ENCODE assay signal across 13 cellular contexts in genomic region chr7:139457153-139457946, GRCh38. TPM values are rescaled to one million over a fixed set of nuclear protein-coding genes. Genes with fewer than 3 reads are reported as not detected.
DNase-seq lines count a peak whose midpoint lies in the region; ATAC-seq, FAIRE-seq and TF ChIP-seq lines count a peak whose summit lies in the region.
"Had no signal": no experiment of that assay in that cellular context is flagged by ENCODE, and none has a peak within 500 bp of the region (broad histone marks: within the 10 kb centered on the region; RNA-seq: fewer than 3 reads in every experiment).

No MANE protein-coding gene starts in this region.

- TF ChIP-seq CTCF in bronchial epithelial cell (IDR thresholded peaks at IDR 0.05; ENCODE audit: insufficient read depth, low read length, severe bottlenecking) (no peak), mesothelial cell of epicardium (IDR thresholded peaks at IDR 0.05; ENCODE audit: unreplicated experiment) (no peak)
- no peak for TF ChIP-seq CTCF in CD8-positive, alpha-beta T cell (IDR thresholded peaks at IDR 0.05)

- no peaks in the 10 kb centered on the region for H3K9me3 Mint-ChIP-seq in CD8-positive, alpha-beta memory T cell
- H3K9me3 Mint-ChIP-seq in mesothelial cell of epicardium (no peaks in the 10 kb centered on the region), immature natural killer cell (no peaks in the 10 kb centered on the region)
- peaks cover under 1% of the 10 kb centered on the region for H3K9me3 Mint-ChIP-seq in CD8-positive, alpha-beta T cell

- H3K9me3 ChIP-seq in CD8-positive, alpha-beta memory T cell (ENCODE audit: low read length) = no peaks in the 10 kb centered on the region
- no peaks in the 10 kb centered on the region for H3K9me3 ChIP-seq in CD8-positive, alpha-beta T cell (ENCODE audit: low read length)
- H3K9me3 ChIP-seq: tibial nerve had no signal

- no peak overlapping the region for H3K27ac Mint-ChIP-seq in CD8-positive, alpha-beta memory T cell
- H3K27ac Mint-ChIP-seq in mesothelial cell of epicardium (peak overlapping the region; percentile 75), immature natural killer cell (no peak overlapping the region)
- no peak overlapping the region for H3K27ac Mint-ChIP-seq in CD8-positive, alpha-beta T cell
- H3K27ac Mint-ChIP-seq: activated CD8-positive, alpha-beta T cell treated with anti-CD3 and anti-CD28 coated beads, Interleukin-2, amount 10 ng/mL, durations not matched to agents 7 days and 5 days had no signal

- H3K4me3 ChIP-seq in CD8-positive, alpha-beta memory T cell (ENCODE audit: low read length) = no peak overlapping the region
- H3K4me3 ChIP-seq in bronchial epithelial cell (ENCODE audit: low read depth, low read length) = no peak overlapping the region
- no peak overlapping the region for H3K4me3 ChIP-seq in CD8-positive, alpha-beta T cell (ENCODE audit: low read depth, low read length)
- H3K4me3 ChIP-seq: tibial nerve had no signal

- H3K36me3 Mint-ChIP-seq in CD8-positive, alpha-beta memory T cell = no peaks in the 10 kb centered on the region
- H3K36me3 Mint-ChIP-seq in mesothelial cell of epicardium (no peaks in the 10 kb centered on the region), immature natural killer cell (no peaks in the 10 kb centered on the region)
- no peaks in the 10 kb centered on the region for H3K36me3 Mint-ChIP-seq in CD8-positive, alpha-beta T cell

- no peak for ATAC-seq in CD8-positive, alpha-beta T cell
- ATAC-seq: activated CD8-positive, alpha-beta T cell treated with anti-CD3 and anti-CD28 coated beads, Interleukin-2, amount 10 ng/mL, durations not matched to agents 7 days and 5 days had no signal

- peaks cover 6 to 8% of the 10 kb centered on the region in 2 donors for H3K27me3 Mint-ChIP-seq in CD8-positive, alpha-beta memory T cell
- no peaks in the 10 kb centered on the region for H3K27me3 Mint-ChIP-seq in mesothelial cell of epicardium (ENCODE audit: low read depth)
- H3K27me3 Mint-ChIP-seq in immature natural killer cell (ENCODE audit: low read depth in 3 of 3) = peaks cover under 1 to 4% (median 4%) of the 10 kb centered on the region in 3 donors
- H3K27me3 Mint-ChIP-seq in CD8-positive, alpha-beta T cell (ENCODE audit: low read depth) = no peaks in the 10 kb centered on the region

- no peaks in the 10 kb centered on the region for H3K36me3 ChIP-seq in CD8-positive, alpha-beta memory T cell (ENCODE audit: insufficient read depth, low read length)
- H3K36me3 ChIP-seq in bronchial epithelial cell (ENCODE audit: control insufficient read depth, insufficient read depth, low read length) = no peaks in the 10 kb centered on the region
- H3K36me3 ChIP-seq in CD8-positive, alpha-beta T cell (ENCODE audit: insufficient read depth, low read length) = no peaks in the 10 kb centered on the region
- H3K36me3 ChIP-seq: tibial nerve had no signal

- no peak for FAIRE-seq in bronchial epithelial cell (lab: Jason Lieb, UNC)

- no peaks in the 10 kb centered on the region for H3K27me3 ChIP-seq in CD8-positive, alpha-beta memory T cell (ENCODE audit: insufficient read depth, low read length, poor library complexity, severe bottlenecking)
- no peaks in the 10 kb centered on the region for H3K27me3 ChIP-seq in bronchial epithelial cell (ENCODE audit: control insufficient read depth, insufficient read depth, low read length)
- no peaks in the 10 kb centered on the region for H3K27me3 ChIP-seq in CD8-positive, alpha-beta T cell (ENCODE audit: insufficient read depth, low read length)
- H3K27me3 ChIP-seq: tibial nerve had no signal

- no peaks in the 10 kb centered on the region for H3K4me1 Mint-ChIP-seq in CD8-positive, alpha-beta memory T cell
- H3K4me1 Mint-ChIP-seq in mesothelial cell of epicardium (peaks cover 33% of the 10 kb centered on the region), immature natural killer cell (no peaks in the 10 kb centered on the region)
- H3K4me1 Mint-ChIP-seq in CD8-positive, alpha-beta T cell (ENCODE audit: low read depth) = no peaks in the 10 kb centered on the region

- H3K4me3 Mint-ChIP-seq in CD8-positive, alpha-beta memory T cell = no peak overlapping the region
- H3K4me3 Mint-ChIP-seq in mesothelial cell of epicardium (no peak overlapping the region), immature natural killer cell (no peak overlapping the region)
- no peak overlapping the region for H3K4me3 Mint-ChIP-seq in CD8-positive, alpha-beta T cell
- H3K4me3 Mint-ChIP-seq: activated CD8-positive, alpha-beta T cell treated with anti-CD3 and anti-CD28 coated beads, Interleukin-2, amount 10 ng/mL, durations not matched to agents 7 days and 5 days had no signal

- H3K27ac ChIP-seq in CD8-positive, alpha-beta memory T cell (ENCODE audit: low read depth, low read length) = peak overlapping the region; percentile 18
- no peak overlapping the region for H3K27ac ChIP-seq in CD8-positive, alpha-beta T cell (ENCODE audit: low read depth, low read length)

- no peak for DNase-seq in CD8-positive, alpha-beta memory T cell
- DNase-seq in HPDE6-E6E7 (ENCODE audit: extremely low spot score) (peak; percentile 39), bronchial epithelial cell (ENCODE audit: low read depth) (peak; percentile 55), mesothelial cell of epicardium (ENCODE audit: low spot score in 2 of 2, unreplicated experiment in 2 of 2) (no peak), immature natural killer cell (no peak), DMS153 (lab: John Stamatoyannopoulos, UW) (no peak), NCI-H1092 treated with DMSO at 0.1 percent for 48 hours (lab: John Stamatoyannopoulos, UW) (no peak)
- DNase-seq in CD8-positive, alpha-beta T cell = no peak
- DNase-seq: activated CD8-positive, alpha-beta T cell treated with anti-CD3 and anti-CD28 coated beads, Interleukin-2, amount 10 ng/mL, durations not matched to agents 7 days and 5 days; activated naive CD4-positive, alpha-beta T cell treated with Interleukin-2 at 50 U/mL for 16 hours; DMS 273 treated with DMSO at 0.1 percent for 48 hours; midbrain had no signal

- intact Hi-C loops in CD8-positive, alpha-beta T cell (cut with DNase I, micrococcal nuclease) = no loop called here

- CTCF ChIA-PET in CD8-positive, alpha-beta memory T cell (lab: Charles Lee) = interaction anchor here (2.3 kb wide), 1 partner anchor 23 kb away, joined by 4 read pairs; no protein-coding TSS in a partner anchor
- CTCF ChIA-PET in CD8-positive, alpha-beta T cell (lab: Charles Lee) = no interaction called here

- H3K4me1 ChIP-seq in CD8-positive, alpha-beta memory T cell (ENCODE audit: insufficient read depth, low read length) = no peaks in the 10 kb centered on the region
- no peaks in the 10 kb centered on the region for H3K4me1 ChIP-seq in CD8-positive, alpha-beta T cell (ENCODE audit: insufficient read depth, low read length)

- POLR2A ChIA-PET in CD8-positive, alpha-beta memory T cell (lab: Charles Lee) = no interaction called here
- POLR2A ChIA-PET in CD8-positive, alpha-beta T cell (lab: Charles Lee) = no interaction called here

RNA-seq across cellular contexts. Expression of gene KLRG2, which starts 26.1 kb away (rescaled TPM):
- under 1 TPM; 0.24 to 0.38 TPM for total RNA-seq in CD8-positive, alpha-beta memory T cell
- not detected for polyA plus RNA-seq in CD8-positive, alpha-beta memory T cell
- total RNA-seq in bronchial epithelial cell (1.1 and 1.8 TPM in 2 replicates), mesothelial cell of epicardium (1.4 to 1.6 TPM (median 1.4 TPM) in 3 replicates)
- polyA plus RNA-seq in immature natural killer cell = not detected
- not detected for total RNA-seq in CD8-positive, alpha-beta T cell
- total RNA-seq: activated CD8-positive, alpha-beta T cell treated with anti-CD3 and anti-CD28 coated beads, Interleukin-2, amount 10 ng/mL, durations not matched to agents 7 days and 5 days had no signal

Comparison
In these comparisons a context has a peak if more than half of its experiments do, and no peak if none do; other contexts are left out.
1. DNase-seq: peak in HPDE6-E6E7 (single experiment) and bronchial epithelial cell (single experiment); none in CD8-positive, alpha-beta memory T cell (0 of 5), mesothelial cell of epicardium (0 of 2), immature natural killer cell (0 of 3), CD8-positive, alpha-beta T cell (0 of 7), DMS153 (single experiment) and NCI-H1092 treated with DMSO at 0.1 percent for 48 hours (single experiment).